In genomic region chr1:9233942-9234222, GRCh38 we compare ENCODE assay signal across 8 cellular contexts. TPM values are rescaled to one million over a fixed set of nuclear protein-coding genes. Genes with fewer than 3 reads are reported as not detected.
DNase-seq lines count a peak whose midpoint lies in the region; ATAC-seq and TF ChIP-seq lines count a peak whose summit lies in the region.

No MANE protein-coding gene starts in this region.

- POLR2A ChIA-PET in CD4-positive, alpha-beta T cell (lab: Charles Lee) = interaction anchor here (0.9 to 1.1 kb wide), 9 partner anchors 57 to 677 kb away, joined by 3 to 4 read pairs (median 4); partner anchors contain the start of gene PIK3CD
- POLR2A ChIA-PET in Panc1 (lab: Charles Lee) = interaction anchor here (0.6 to 0.7 kb wide), 5 partner anchors 32 to 395 kb away, joined by 3 to 8 read pairs (median 4); no protein-coding TSS in a partner anchor

- no peaks in the 10 kb centered on the region for H3K27me3 ChIP-seq in CD4-positive, alpha-beta T cell (ENCODE audit: control insufficient read depth, insufficient read depth, low read length)
- H3K27me3 ChIP-seq in Panc1 (ENCODE audit: control insufficient read depth, insufficient read depth, low read length) (no peaks in the 10 kb centered on the region), neutrophil (no peaks in the 10 kb centered on the region)

- peak overlapping the region; percentile 97 for H3K4me3 Mint-ChIP-seq in CD4-positive, alpha-beta T cell

- no TSS peak for BruUV-seq in Panc1 (replicated peaks; lab: Mats Ljungman, UMichigan)

- no peak for ATAC-seq in CD4-positive, alpha-beta T cell (ENCODE audit: poor library complexity)
- ATAC-seq in Panc1 (peak; percentile 0; the same call in 1 of the 2 replicates), HG02852 (IDR thresholded peaks at IDR 0.05; ENCODE audit: unreplicated experiment) (no peak), sciatic nerve (no peak)

- TF ChIP-seq CTCF in CD4-positive, alpha-beta T cell (IDR thresholded peaks at IDR 0.05) = no peak
- no peak for TF ChIP-seq CTCF in Panc1 (IDR thresholded peaks at IDR 0.05)
- no peak for TF ChIP-seq CTCF in epithelial cell of esophagus (IDR thresholded peaks at IDR 0.05; ENCODE audit: insufficient read depth, low read depth, low read length, missing control alignments)
- TF ChIP-seq CTCF in neutrophil (IDR thresholded peaks at IDR 0.05) = no peak

- H3K27ac Mint-ChIP-seq in CD4-positive, alpha-beta T cell = peak overlapping the region; percentile 87

- H3K4me3 ChIP-seq in Panc1 (ENCODE audit: low read depth in 2 of 2, low read length in 2 of 2) = peak overlapping the region; percentile 58 to 72
- peak overlapping the region; percentile 46 for H3K4me3 ChIP-seq in epithelial cell of esophagus (ENCODE audit: low read length)
- peak overlapping the region; percentile 66 to 92 for H3K4me3 ChIP-seq in neutrophil (ENCODE audit: low read depth in 1 of 2, low read length in 1 of 2)

- H3K36me3 ChIP-seq in Panc1 (ENCODE audit: control insufficient read depth, insufficient read depth, low read length) = peaks cover 3% of the 10 kb centered on the region; the same call in 1 of the 2 replicates
- no peaks in the 10 kb centered on the region for H3K36me3 ChIP-seq in neutrophil

- H3K27ac ChIP-seq in CD4-positive, alpha-beta T cell (ENCODE audit: low read depth, low read length) = peak overlapping the region; percentile 59
- peak overlapping the region; percentile 82 for H3K27ac ChIP-seq in Panc1 (ENCODE audit: low read length)
- H3K27ac ChIP-seq in neutrophil = peak overlapping the region; percentile 97

- H3K27me3 Mint-ChIP-seq in CD4-positive, alpha-beta T cell = no peaks in the 10 kb centered on the region

- intact Hi-C loops in CD4-positive, alpha-beta T cell (cut with DNase I, micrococcal nuclease) = loop anchor here in 1 of 2 experiments (2.0 to 10.0 kb wide), 7 partner anchors 105 to 1241 kb away; partner anchors contain the start of genes DFFA, GPR157, PEX14 and RERE
- intact Hi-C loops in Panc1 (cut with micrococcal nuclease; ENCODE audit: unreplicated experiment) (no loop called here), sciatic nerve (cut with DNase I) (no loop called here)

- H3K4me1 ChIP-seq in Panc1 (ENCODE audit: control insufficient read depth, insufficient read depth, low read length) (peaks cover 10% of the 10 kb centered on the region), neutrophil (ENCODE audit: control insufficient read depth in 1 of 2, insufficient read depth in 1 of 2, low read depth in 1 of 2, low read length in 1 of 2) (peaks cover 83 to 90% of the 10 kb centered on the region in 2 experiments)

- H3K9me3 ChIP-seq in CD4-positive, alpha-beta T cell (ENCODE audit: control insufficient read depth, low read length) = no peaks in the 10 kb centered on the region
- H3K9me3 ChIP-seq in Panc1 (ENCODE audit: control insufficient read depth, insufficient read depth, low read depth, low read length) (no peaks in the 10 kb centered on the region), neutrophil (no peaks in the 10 kb centered on the region)

- in situ Hi-C loops in Panc1 (cut with HindIII; ENCODE audit: low pct_unique_long_range_greater_than_20kb, low sequenced_read_pairs) = no loop called here

- no peaks in the 10 kb centered on the region for H3K9me3 Mint-ChIP-seq in CD4-positive, alpha-beta T cell

- DNase-seq in CD4-positive, alpha-beta T cell = no peak
- DNase-seq in Panc1 (ENCODE audit: low read depth, low spot score) (no peak), epithelial cell of esophagus (ENCODE audit: low read depth) (no peak), mesenteric fat pad (ENCODE audit: low spot score) (no peak), sciatic nerve (ENCODE audit: low spot score) (no peak)
- no peak for DNase-seq in activated CD8-positive, alpha-beta memory T cell treated with anti-CD3 and anti-CD28 coated beads, Interleukin-2, amount 50 U/mL, for 4 hours

- CTCF ChIA-PET in CD4-positive, alpha-beta T cell (lab: Charles Lee) = interaction anchor here (0.6 to 1.5 kb wide), 10 partner anchors 11 to 355 kb away, joined by 3 to 7 read pairs (median 3); partner anchors contain the start of gene GPR157
- CTCF ChIA-PET in Panc1 (lab: Charles Lee) = interaction anchor here (0.6 to 1.5 kb wide), 5 partner anchors 33 to 123 kb away, joined by 3 to 5 read pairs (median 3); no protein-coding TSS in a partner anchor

- peaks cover 32% of the 10 kb centered on the region for H3K4me1 Mint-ChIP-seq in CD4-positive, alpha-beta T cell (ENCODE audit: low read depth)

- H3K36me3 Mint-ChIP-seq in CD4-positive, alpha-beta T cell (ENCODE audit: low read depth) = peaks cover 4% of the 10 kb centered on the region

RNA-seq across cellular contexts. Expression of gene H6PD, which starts 0.7 kb away (rescaled TPM):
- total RNA-seq in CD4-positive, alpha-beta T cell = 10 to 100 TPM; 13.6 to 13.9 TPM
- 23.5 TPM for total RNA-seq in Panc1 (2021; ENCODE audit: unreplicated experiment)
- 17.7 TPM for polyA plus RNA-seq in Panc1 (2012; ENCODE audit: insufficient read length)
- 77.6 TPM for total RNA-seq in mesenteric fat pad
- 52.9 TPM for total RNA-seq in sciatic nerve

RNA-seq across cellular contexts. Expression of gene SPSB1, which starts 58.8 kb away (rescaled TPM):
- 1 to 10 TPM; 1.9 to 2.3 TPM for total RNA-seq in CD4-positive, alpha-beta T cell
- total RNA-seq in Panc1 (2021; ENCODE audit: unreplicated experiment) (73.7 TPM), mesenteric fat pad (48.8 TPM), sciatic nerve (20.1 TPM)
- polyA plus RNA-seq in Panc1 (2012; ENCODE audit: insufficient read length) = 59.2 TPM
